8 cellular contexts compared by ENCODE assay signal in the genomic region with DNA sequence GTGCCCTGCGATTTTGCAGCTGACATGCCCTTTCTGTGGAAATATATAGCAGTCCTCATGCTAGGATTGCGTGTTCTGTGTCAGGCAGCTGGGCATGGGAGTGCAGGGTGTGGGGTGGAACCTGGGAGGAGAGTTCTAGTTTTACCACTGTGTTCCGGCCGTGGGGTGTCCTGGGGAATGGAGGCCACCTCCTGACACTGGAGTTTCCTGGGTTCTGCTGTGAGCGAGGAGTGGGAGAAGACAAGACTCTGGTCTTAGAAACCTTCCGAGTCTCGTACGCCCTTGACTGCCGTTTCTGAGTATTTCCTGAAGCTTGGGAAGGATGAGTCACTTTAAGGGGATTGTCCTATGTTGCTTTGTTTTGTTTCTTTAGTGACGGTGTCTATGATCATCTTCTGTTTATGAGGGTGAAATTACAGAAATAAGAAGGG. TPM values are rescaled to one million over a fixed set of nuclear protein-coding genes. Genes with fewer than 3 reads are reported as not detected.
DNase-seq lines count a peak whose midpoint lies in the region; ATAC-seq and TF ChIP-seq lines count a peak whose summit lies in the region.

No MANE protein-coding gene starts in this region.

- H3K9me3 Mint-ChIP-seq in T-helper 1 cell treated with Interleukin-12 subunit alpha and Interleukin-12 subunit beta and Interleukin-4 antibody, amounts not matched to agents 30 μg/mL and 1 μg/mL, for 36 hours = no peaks in the 10 kb centered on the region

- ATAC-seq in esophagus mucosa (peak; percentile 49), omental fat pad (ENCODE audit: low FRiP score) (peak; percentile 74), GM19035 (IDR thresholded peaks at IDR 0.05; ENCODE audit: unreplicated experiment) (no peak)

- no peaks in the 10 kb centered on the region for H3K4me1 ChIP-seq in BE2C

- H3K36me3 Mint-ChIP-seq in T-helper 1 cell treated with Interleukin-12 subunit alpha and Interleukin-12 subunit beta and Interleukin-4 antibody, amounts not matched to agents 30 μg/mL and 1 μg/mL, for 36 hours (ENCODE audit: low read depth) = peaks cover 21% of the 10 kb centered on the region

- H3K27me3 ChIP-seq in BE2C = no peaks in the 10 kb centered on the region

- no peak for DNase-seq in GM12865 (ENCODE audit: low read depth)
- no peak for DNase-seq in omental fat pad (ENCODE audit: low spot score)
- no peak for DNase-seq in NCI-H2171 treated with DMSO at 0.1 percent for 48 hours (lab: John Stamatoyannopoulos, UW)
- DNase-seq in BE2C = no peak
- DNase-seq in DMS53 treated with DMSO at 0.1 percent for 48 hours (lab: John Stamatoyannopoulos, UW; ENCODE audit: unreplicated experiment) = no peak

- H3K9me3 ChIP-seq in BE2C = no peaks in the 10 kb centered on the region

- H3K4me3 ChIP-seq in GM12865 (ENCODE audit: low read depth, low read length) = peak overlapping the region; percentile 30
- H3K4me3 ChIP-seq in BE2C (ENCODE audit: low read depth, low read length) = no peak overlapping the region

- no peaks in the 10 kb centered on the region for H3K27me3 Mint-ChIP-seq in T-helper 1 cell treated with Interleukin-12 subunit alpha and Interleukin-12 subunit beta and Interleukin-4 antibody, amounts not matched to agents 30 μg/mL and 1 μg/mL, for 36 hours (ENCODE audit: low read depth)

- H3K4me3 Mint-ChIP-seq in T-helper 1 cell treated with Interleukin-12 subunit alpha and Interleukin-12 subunit beta and Interleukin-4 antibody, amounts not matched to agents 30 μg/mL and 1 μg/mL, for 36 hours = peak overlapping the region; percentile 72

- peaks cover 64% of the 10 kb centered on the region for H3K4me1 Mint-ChIP-seq in T-helper 1 cell treated with Interleukin-12 subunit alpha and Interleukin-12 subunit beta and Interleukin-4 antibody, amounts not matched to agents 30 μg/mL and 1 μg/mL, for 36 hours (ENCODE audit: low read depth)

- peak overlapping the region; percentile 88 for H3K27ac Mint-ChIP-seq in T-helper 1 cell treated with Interleukin-12 subunit alpha and Interleukin-12 subunit beta and Interleukin-4 antibody, amounts not matched to agents 30 μg/mL and 1 μg/mL, for 36 hours

- no peak for TF ChIP-seq CTCF in GM12865 (IDR thresholded peaks at IDR 0.05; ENCODE audit: insufficient read depth, low read depth, low read length, missing control alignments)
- no peak for TF ChIP-seq CTCF in omental fat pad (IDR thresholded peaks at IDR 0.05)
- TF ChIP-seq CTCF in BE2C (IDR thresholded peaks at IDR 0.05; ENCODE audit: low read depth, low read length) = no peak

- no peaks in the 10 kb centered on the region for H3K36me3 ChIP-seq in BE2C

RNA-seq across cellular contexts. Expression of gene CD99, which starts 19.0 kb away (rescaled TPM):
- 100 TPM for total RNA-seq in esophagus mucosa
- 100 to 1,000 TPM; 206 to 412 (median 295) TPM for total RNA-seq in omental fat pad
- 0.99 TPM for polyA plus RNA-seq in BE2C (2012; ENCODE audit: insufficient read depth, insufficient read length, low read depth)

RNA-seq across cellular contexts. Expression of gene XG, which starts 41.8 kb away (rescaled TPM):
- total RNA-seq in esophagus mucosa (14.2 TPM), omental fat pad (1 to 10 TPM in 1 of 4 donors, under 1 TPM in 2, not detected in 1; 0.12 to 3.5 (median 0.28) TPM)
- not detected for polyA plus RNA-seq in BE2C (2012; ENCODE audit: insufficient read depth, insufficient read length, low read depth)
